ENCODE assay signal across 22 cellular contexts in genomic region chr16:85285681-85286065, GRCh38.
DNase-seq lines count a peak whose midpoint lies in the region; ATAC-seq and TF ChIP-seq lines count a peak whose summit lies in the region.
"Had no signal": no experiment of that assay in that cellular context is flagged by ENCODE, and none has a peak within 500 bp of the region (broad histone marks: within the 10 kb centered on the region; RNA-seq: fewer than 3 reads in every experiment).

No MANE protein-coding gene starts in this region.

- H3K36me3 ChIP-seq in right lobe of liver: no peaks in the 10 kb centered on the region
- no peaks in the 10 kb centered on the region for H3K36me3 ChIP-seq in testis (ENCODE audit: low read depth, missing control alignments)
- H3K36me3 ChIP-seq in CD8-positive, alpha-beta T cell (ENCODE audit: insufficient read depth, low read length): no peaks in the 10 kb centered on the region
- H3K36me3 ChIP-seq: brain microvascular endothelial cell, esophagus squamous epithelium, MG63, pancreas had no signal

- H3K9me3 ChIP-seq in right lobe of liver (no peaks in the 10 kb centered on the region), testis (no peaks in the 10 kb centered on the region)
- H3K9me3 ChIP-seq in CD8-positive, alpha-beta T cell (ENCODE audit: low read length): no peaks in the 10 kb centered on the region
- H3K9me3 ChIP-seq: esophagus squamous epithelium, MG63, pancreas, SJSA1 had no signal

- no peak overlapping the region for H3K4me3 Mint-ChIP-seq in mesothelial cell of epicardium
- no peak overlapping the region for H3K4me3 Mint-ChIP-seq in CD8-positive, alpha-beta T cell
- H3K4me3 Mint-ChIP-seq: stimulated activated naive CD8-positive, alpha-beta T cell treated with anti-CD3 and anti-CD28 coated beads, Interleukin-15, Interleukin-2, amounts not matched to agents 100 ng/mL and 50 ng/mL, for 24 hours had no signal

- TF ChIP-seq POLR2A in right lobe of liver (IDR thresholded peaks at IDR 0.05): no peak
- no peak for TF ChIP-seq POLR2A in testis (IDR thresholded peaks at IDR 0.05)

- H3K4me3 ChIP-seq in right lobe of liver (no peak overlapping the region), testis (no peak overlapping the region)
- no peak overlapping the region for H3K4me3 ChIP-seq in CD8-positive, alpha-beta T cell (ENCODE audit: low read depth, low read length)
- H3K4me3 ChIP-seq: esophagus squamous epithelium, hepatocyte, MG63, pancreas, SJSA1 had no signal

- no peaks in the 10 kb centered on the region for H3K27me3 Mint-ChIP-seq in mesothelial cell of epicardium (ENCODE audit: low read depth)
- peaks cover 2% of the 10 kb centered on the region for H3K27me3 Mint-ChIP-seq in CD8-positive, alpha-beta T cell (ENCODE audit: low read depth)
- H3K27me3 Mint-ChIP-seq: stimulated activated naive CD8-positive, alpha-beta T cell treated with anti-CD3 and anti-CD28 coated beads, Interleukin-15, Interleukin-2, amounts not matched to agents 100 ng/mL and 50 ng/mL, for 24 hours had no signal

- H3K36me3 Mint-ChIP-seq in mesothelial cell of epicardium: peaks cover 2% of the 10 kb centered on the region
- no peaks in the 10 kb centered on the region for H3K36me3 Mint-ChIP-seq in CD8-positive, alpha-beta T cell

- no peak overlapping the region for H3K27ac Mint-ChIP-seq in mesothelial cell of epicardium
- H3K27ac Mint-ChIP-seq in CD8-positive, alpha-beta T cell: no peak overlapping the region
- H3K27ac Mint-ChIP-seq: stimulated activated naive CD8-positive, alpha-beta T cell treated with anti-CD3 and anti-CD28 coated beads, Interleukin-15, Interleukin-2, amounts not matched to agents 100 ng/mL and 50 ng/mL, for 24 hours had no signal

- peaks cover 26% of the 10 kb centered on the region for H3K4me1 Mint-ChIP-seq in mesothelial cell of epicardium
- H3K4me1 Mint-ChIP-seq in CD8-positive, alpha-beta T cell (ENCODE audit: low read depth): no peaks in the 10 kb centered on the region

- DNase-seq in GM04504 (ENCODE audit: low read depth) (peak; percentile 34), astrocyte of the hippocampus (ENCODE audit: low read depth, low spot score) (peak; percentile 40), right lobe of liver (no peak), testis (no peak), KG1 (lab: John Stamatoyannopoulos, UW) (no peak), mesothelial cell of epicardium (ENCODE audit: low spot score in 2 of 2, unreplicated experiment in 2 of 2) (no peak)
- DNase-seq in CD8-positive, alpha-beta T cell: no peak
- DNase-seq: activated CD4-positive, alpha-beta T cell treated with anti-CD3 and anti-CD28 coated beads for 48 hours; activated naive CD4-positive, alpha-beta T cell; brain microvascular endothelial cell; DMS79; esophagus squamous epithelium; H7; NCI-H187 treated with DMSO at 0.1 percent for 48 hours; NCI-H446 treated with DMSO at 0.1 percent for 48 hours; T-helper 9 cell had no signal

- H3K27me3 ChIP-seq in right lobe of liver (no peaks in the 10 kb centered on the region), testis (no peaks in the 10 kb centered on the region)
- no peaks in the 10 kb centered on the region for H3K27me3 ChIP-seq in CD8-positive, alpha-beta T cell (ENCODE audit: insufficient read depth, low read length)
- H3K27me3 ChIP-seq: brain microvascular endothelial cell, hepatocyte, MG63, pancreas, SJSA1 had no signal

- H3K27ac ChIP-seq in right lobe of liver: peak overlapping the region in 2 of 3 donors; percentile 45 to 91
- peak overlapping the region; percentile 37 to 54 for H3K27ac ChIP-seq in testis
- no peak overlapping the region for H3K27ac ChIP-seq in CD8-positive, alpha-beta T cell (ENCODE audit: low read depth, low read length)
- H3K27ac ChIP-seq: brain microvascular endothelial cell, pancreas, SJSA1 had no signal

- H3K9me3 Mint-ChIP-seq in mesothelial cell of epicardium: no peaks in the 10 kb centered on the region
- no peaks in the 10 kb centered on the region for H3K9me3 Mint-ChIP-seq in CD8-positive, alpha-beta T cell
- H3K9me3 Mint-ChIP-seq: stimulated activated naive CD8-positive, alpha-beta T cell treated with anti-CD3 and anti-CD28 coated beads, Interleukin-15, Interleukin-2, amounts not matched to agents 100 ng/mL and 50 ng/mL, for 24 hours had no signal

- TF ChIP-seq CTCF in right lobe of liver (IDR thresholded peaks at IDR 0.05): no peak
- TF ChIP-seq CTCF in testis (IDR thresholded peaks at IDR 0.05): no peak
- TF ChIP-seq CTCF in mesothelial cell of epicardium (IDR thresholded peaks at IDR 0.05; ENCODE audit: unreplicated experiment): no peak
- no peak for TF ChIP-seq CTCF in CD8-positive, alpha-beta T cell (IDR thresholded peaks at IDR 0.05)

- H3K4me1 ChIP-seq in right lobe of liver (peaks cover 0 to 55% (median 26%) of the 10 kb centered on the region in 4 donors), testis (peaks cover 31% of the 10 kb centered on the region)
- no peaks in the 10 kb centered on the region for H3K4me1 ChIP-seq in CD8-positive, alpha-beta T cell (ENCODE audit: insufficient read depth, low read length)

- ATAC-seq in right lobe of liver: peak in 3 of 4 donors; percentile 43 to 48 (median 43)
- ATAC-seq in GM19397 (IDR thresholded peaks at IDR 0.05; ENCODE audit: unreplicated experiment): no peak
- ATAC-seq in CD8-positive, alpha-beta T cell: no peak

- CTCF ChIA-PET in CD8-positive, alpha-beta T cell (lab: Charles Lee): interaction anchor here (0.6 to 1.3 kb wide), 2 partner anchors 9 to 24 kb away, joined by 3 to 4 read pairs; no protein-coding TSS in a partner anchor

- intact Hi-C loops in right lobe of liver (cut with DNase I): no loop called here
- intact Hi-C loops in testis (cut with DNase I; ENCODE audit: low total_unique reads): no loop called here
- intact Hi-C loops in CD8-positive, alpha-beta T cell (cut with DNase I, micrococcal nuclease): no loop called here

- 64% methylated on average over 2 of the region's 7 CpGs for WGBS in right lobe of liver (ENCODE audit: insufficient coverage, low coverage, low lambda C conversion rate, missing lambda C conversion rate)
- WGBS in testis, 2 donors: 68 to 73% methylated on average over 3 to 7 of the region's 7 CpGs

- POLR2A ChIA-PET in CD8-positive, alpha-beta T cell (lab: Charles Lee): no interaction called here

Comparison
In these comparisons a context has a peak if more than half of its experiments do, and no peak if none do; other contexts are left out.
1. DNase-seq: peak in GM04504 (single experiment) and astrocyte of the hippocampus (single experiment); none in right lobe of liver (0 of 3), testis (single experiment), KG1 (single experiment), mesothelial cell of epicardium (0 of 2) and CD8-positive, alpha-beta T cell (0 of 7).
2. ATAC-seq: peak in right lobe of liver (3 of 4); none in GM19397 (single experiment) and CD8-positive, alpha-beta T cell (single experiment).